14 cellular contexts compared by ENCODE assay signal in genomic region chrX:30875957-30876356, GRCh38. TPM values are rescaled to one million over a fixed set of nuclear protein-coding genes. Genes with fewer than 3 reads are reported as not detected.
A peak's percentile ranks its signal among the peaks of the same experiment; 100 is the strongest.
DNase-seq lines count a peak whose midpoint lies in the region; ATAC-seq and TF ChIP-seq lines count a peak whose summit lies in the region.
"Had no signal": no experiment of that assay in that cellular context is flagged by ENCODE, and none has a peak within 500 bp of the region (broad histone marks: within the 10 kb centered on the region; RNA-seq: fewer than 3 reads in every experiment).

No MANE protein-coding gene starts in this region.

- peaks cover 0 to 13% of the 10 kb centered on the region in 2 donors for H3K27me3 ChIP-seq in breast epithelium
- H3K27me3 ChIP-seq in foreskin keratinocyte: no peaks in the 10 kb centered on the region
- H3K27me3 ChIP-seq: esophagus muscularis mucosa, left lung had no signal

- no peak for ATAC-seq in WTC11
- peak; percentile 96 for ATAC-seq in foreskin keratinocyte
- no peak for ATAC-seq in GM21390 (IDR thresholded peaks at IDR 0.05; ENCODE audit: unreplicated experiment)
- ATAC-seq: left lung had no signal

- no peak overlapping the region for H3K4me3 ChIP-seq in breast epithelium
- H3K4me3 ChIP-seq: esophagus muscularis mucosa, left lung had no signal

- H3K4me1 Mint-ChIP-seq in MCF 10A (ENCODE audit: insufficient read depth, unreplicated experiment): peaks cover 13% of the 10 kb centered on the region
- H3K4me1 Mint-ChIP-seq in WTC11: peaks cover 29% of the 10 kb centered on the region
- H3K4me1 Mint-ChIP-seq in type B pancreatic cell (ENCODE audit: unreplicated experiment): no peaks in the 10 kb centered on the region
- H3K4me1 Mint-ChIP-seq in endothelial cell (ENCODE audit: unreplicated experiment): no peaks in the 10 kb centered on the region

- DNase-seq in MCF 10A (ENCODE audit: unreplicated experiment): peak; percentile 88
- no peak for DNase-seq in breast epithelium (ENCODE audit: low spot score in 2 of 2)
- no peak for DNase-seq in WTC11 (ENCODE audit: low spot score)
- DNase-seq in foreskin keratinocyte: peak; percentile 63 to 88
- no peak for DNase-seq in type B pancreatic cell (ENCODE audit: extremely low spot score, unreplicated experiment)
- no peak for DNase-seq in endothelial cell (ENCODE audit: low spot score)
- DNase-seq in HEK293T (ENCODE audit: extremely low spot score): no peak
- DNase-seq: activated CD4-positive, alpha-beta T cell treated with anti-CD3 and anti-CD28 coated beads for 1 hour; anterior cingulate cortex; left lung; NCI-H510A treated with DMSO at 0.1 percent for 48 hours; SIG-M5 had no signal

- POLR2A ChIA-PET in MCF 10A (lab: Yijun Ruan, JAX): interaction anchor here (0.7 to 4.1 kb wide), 8 partner anchors 9 to 82 kb away, joined by 3 to 49 read pairs (median 4); partner anchors contain the start of gene TAB3
- POLR2A ChIA-PET in WTC11 (lab: Charles Lee): no interaction called here
- POLR2A ChIA-PET in HEK293T (lab: Yijun Ruan, JAX): no interaction called here

- no peak for TF ChIP-seq POLR2A in breast epithelium (IDR thresholded peaks at IDR 0.05)

- no peaks in the 10 kb centered on the region for H3K36me3 Mint-ChIP-seq in MCF 10A (ENCODE audit: insufficient read depth, unreplicated experiment)
- no peaks in the 10 kb centered on the region for H3K36me3 Mint-ChIP-seq in WTC11
- H3K36me3 Mint-ChIP-seq in type B pancreatic cell: peaks cover 3% of the 10 kb centered on the region
- H3K36me3 Mint-ChIP-seq in endothelial cell (ENCODE audit: low read depth, unreplicated experiment): no peaks in the 10 kb centered on the region

- no peaks in the 10 kb centered on the region for H3K9me3 ChIP-seq in breast epithelium
- H3K9me3 ChIP-seq: esophagus muscularis mucosa, left lung had no signal

- H3K27ac Mint-ChIP-seq in MCF 10A (ENCODE audit: low read depth, unreplicated experiment): peak overlapping the region; percentile 96
- 0 out of 2 replicates have a peak overlapping the region, but pooled peaks have one; percentile 60 for H3K27ac Mint-ChIP-seq in WTC11
- peak overlapping the region; percentile 66 for H3K27ac Mint-ChIP-seq in type B pancreatic cell
- H3K27ac Mint-ChIP-seq in endothelial cell (ENCODE audit: unreplicated experiment): no peak overlapping the region

- no peaks in the 10 kb centered on the region for H3K9me3 Mint-ChIP-seq in MCF 10A (ENCODE audit: unreplicated experiment)
- H3K9me3 Mint-ChIP-seq in WTC11: no peaks in the 10 kb centered on the region
- peaks cover 13% of the 10 kb centered on the region for H3K9me3 Mint-ChIP-seq in type B pancreatic cell
- H3K9me3 Mint-ChIP-seq in endothelial cell (ENCODE audit: unreplicated experiment): no peaks in the 10 kb centered on the region

- peaks cover 13% of the 10 kb centered on the region for H3K27me3 Mint-ChIP-seq in MCF 10A (ENCODE audit: insufficient read depth, unreplicated experiment)
- H3K27me3 Mint-ChIP-seq in WTC11 (ENCODE audit: low read depth): no peaks in the 10 kb centered on the region
- H3K27me3 Mint-ChIP-seq in type B pancreatic cell: no peaks in the 10 kb centered on the region
- H3K27me3 Mint-ChIP-seq in endothelial cell (ENCODE audit: unreplicated experiment): no peaks in the 10 kb centered on the region

- CTCF ChIA-PET in MCF 10A (lab: Yijun Ruan, JAX): interaction anchor here (0.8 to 1.9 kb wide), 2 partner anchors 11 kb away, joined by 3 to 4 read pairs; no protein-coding TSS in a partner anchor
- CTCF ChIA-PET in WTC11 (lab: Charles Lee): no interaction called here
- CTCF ChIA-PET in HEK293T (lab: Yijun Ruan, JAX): no interaction called here

- no TSS peak for BruUV-seq in MCF 10A (replicated peaks; lab: Mats Ljungman, UMichigan)

- H3K27ac ChIP-seq in breast epithelium (no peak overlapping the region), foreskin keratinocyte (peak overlapping the region; percentile 94)
- H3K27ac ChIP-seq: esophagus muscularis mucosa, left lung had no signal

- peak overlapping the region; percentile 57 for H3K4me3 Mint-ChIP-seq in MCF 10A (ENCODE audit: unreplicated experiment)
- H3K4me3 Mint-ChIP-seq in WTC11: no peak overlapping the region
- no peak overlapping the region for H3K4me3 Mint-ChIP-seq in type B pancreatic cell
- no peak overlapping the region for H3K4me3 Mint-ChIP-seq in endothelial cell (ENCODE audit: unreplicated experiment)

- TF ChIP-seq CTCF in MCF 10A (IDR thresholded peaks at IDR 0.05; ENCODE audit: unreplicated experiment) (no peak), breast epithelium (IDR thresholded peaks at IDR 0.05) (no peak), WTC11 (IDR thresholded peaks at IDR 0.05) (no peak), foreskin keratinocyte (conservative IDR thresholded peaks at IDR 0.05) (no peak), type B pancreatic cell (conservative IDR thresholded peaks at IDR 0.05) (no peak), endothelial cell (IDR thresholded peaks at IDR 0.05; ENCODE audit: unreplicated experiment) (no peak)

- H3K4me1 ChIP-seq in breast epithelium (no peaks in the 10 kb centered on the region), foreskin keratinocyte (peaks cover 42% of the 10 kb centered on the region)
- H3K4me1 ChIP-seq: left lung had no signal

- intact Hi-C loops in MCF 10A (cut with micrococcal nuclease): no loop called here
- intact Hi-C loops in breast epithelium (cut with DNase I; ENCODE audit: low total_unique reads): no loop called here

- no peaks in the 10 kb centered on the region for H3K36me3 ChIP-seq in breast epithelium
- H3K36me3 ChIP-seq: esophagus muscularis mucosa, left lung had no signal

TF ChIP-seq in WTC11, 78 proteins besides CTCF, POLR2A, EP300 and RAD21 (continues in another document):
- TF ChIP-seq ZNF671 (CRISPR knock-in tag; IDR thresholded peaks at IDR 0.05) (no peak), GRHL2 (CRISPR knock-in tag; IDR thresholded peaks at IDR 0.05; ENCODE audit: insufficient replicate concordance, severe bottlenecking) (no peak), JUN (CRISPR knock-in tag; IDR thresholded peaks at IDR 0.05) (no peak), HMGA2 (CRISPR knock-in tag; IDR thresholded peaks at IDR 0.05) (no peak), SOX15 (CRISPR knock-in tag; IDR thresholded peaks at IDR 0.05) (no peak)

TF ChIP-seq in HEK293T, 16 proteins besides CTCF, POLR2A, EP300 and RAD21:
- TF ChIP-seq BHLHE40 (IDR thresholded peaks at IDR 0.05; ENCODE audit: borderline replicate concordance) (no peak), TARDBP (IDR thresholded peaks at IDR 0.05) (no peak), FOXA1 (IDR thresholded peaks at IDR 0.05) (no peak), CTBP1 (IDR thresholded peaks at IDR 0.05; ENCODE audit: borderline replicate concordance) (no peak), LEF1 (IDR thresholded peaks at IDR 0.05; ENCODE audit: borderline replicate concordance) (no peak), SUZ12 (IDR thresholded peaks at IDR 0.05) (no peak), FOXK2 (IDR thresholded peaks at IDR 0.05) (no peak), HDGF (IDR thresholded peaks at IDR 0.05; ENCODE audit: borderline replicate concordance) (no peak), NFRKB (IDR thresholded peaks at IDR 0.05) (no peak), ELF4 (IDR thresholded peaks at IDR 0.05) (no peak)

RNA-seq across cellular contexts. Expression of gene TAB3, which starts 13.1 kb away (rescaled TPM):
- total RNA-seq in MCF 10A (2022): 27.5 and 28.4 TPM in 2 replicates
- total RNA-seq in breast epithelium: 10 to 100 TPM; 20.6 to 40.5 (median 27.2) TPM
- 10.4 to 12.6 TPM (median 12.0 TPM) in 3 replicates for total RNA-seq in WTC11 (2021)
- 19.2 and 21.3 TPM in 2 replicates for total RNA-seq in foreskin keratinocyte
- polyA plus RNA-seq in foreskin keratinocyte: 4.3 and 4.7 TPM in 2 replicates
- 26.1 and 48.9 TPM in 2 replicates for total RNA-seq in type B pancreatic cell (ENCODE audit: low replicate concordance)
- total RNA-seq in endothelial cell (ENCODE audit: unreplicated experiment): 23.8 TPM

Comparison
In these comparisons a context has a peak if more than half of its experiments do, and no peak if none do; other contexts are left out.
1. DNase-seq: peak in MCF 10A (single experiment) and foreskin keratinocyte (2 of 2); none in breast epithelium (0 of 2), WTC11 (single experiment), type B pancreatic cell (single experiment), endothelial cell (single experiment) and HEK293T (single experiment).